Comparison of ENCODE assay signal across 28 cellular contexts in the genomic region with DNA sequence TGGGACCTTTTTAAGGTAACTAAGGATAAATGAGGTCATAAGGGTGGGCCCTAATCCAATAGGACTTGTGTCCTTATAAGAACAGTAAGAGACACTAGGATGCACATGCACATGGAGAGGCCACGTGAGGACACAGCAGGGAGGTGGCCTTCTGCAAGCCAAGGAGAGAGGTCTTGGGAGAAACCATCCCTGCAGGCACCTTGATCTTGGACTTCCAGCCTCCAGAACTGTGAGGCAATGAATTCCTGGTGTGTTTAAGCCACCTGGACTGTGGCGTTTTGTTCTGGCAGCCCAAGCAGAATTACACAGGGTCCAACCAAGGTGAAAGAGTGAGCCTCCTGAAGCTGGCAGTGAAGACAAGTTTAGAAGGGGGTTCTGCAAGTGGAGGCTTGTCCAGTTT.
"Had no signal": no experiment of that assay in that cellular context is flagged by ENCODE, and none has a peak within 500 bp of the region (broad histone marks: within the 10 kb centered on the region; RNA-seq: fewer than 3 reads in every experiment).

No MANE protein-coding gene starts in this region.

- H3K4me3 Mint-ChIP-seq: dendritic cell treated with granulocyte-macrophage colony-stimulating factor and Interleukin-4, amounts not matched to agents 40 ng/mL and 50 ng/mL, for 4 days; effector memory CD8-positive, alpha-beta T cell; endodermal cell had no signal

- H3K27me3 ChIP-seq: colonic mucosa, dorsolateral prefrontal cortex, esophagus muscularis mucosa, foreskin keratinocyte, gastrocnemius medialis, heart left ventricle had no signal

- FAIRE-seq: colon, endometrium, endothelial cell of umbilical vein, frontal cortex had no signal

- H3K27ac ChIP-seq: colonic mucosa, coronary artery, dorsolateral prefrontal cortex, epithelial cell of prostate, esophagus muscularis mucosa, esophagus squamous epithelium, foreskin keratinocyte, gastrocnemius medialis, gastroesophageal sphincter, heart left ventricle, heart right ventricle had no signal

- DNase-seq: colonic mucosa; cortex of kidney; dermis blood vessel endothelial cell; dorsolateral prefrontal cortex; effector CD4-positive, alpha-beta T cell; effector CD8-positive, alpha-beta T cell; effector memory CD4-positive, alpha-beta T cell; effector memory CD8-positive, alpha-beta T cell; endodermal cell; erythroblast; esophagus squamous epithelium; foreskin fibroblast; foreskin keratinocyte; foreskin melanocyte; gastrocnemius medialis; glutamatergic neuron; heart left ventricle; heart right ventricle had no signal

- H3K27ac Mint-ChIP-seq: dendritic cell treated with granulocyte-macrophage colony-stimulating factor and Interleukin-4, amounts not matched to agents 40 ng/mL and 50 ng/mL, for 4 days; effector memory CD8-positive, alpha-beta T cell; endodermal cell had no signal

- H3K4me3 ChIP-seq: colonic mucosa, coronary artery, dorsolateral prefrontal cortex, esophagus muscularis mucosa, esophagus squamous epithelium, gastrocnemius medialis, gastroesophageal sphincter, heart left ventricle, heart right ventricle had no signal

- ATAC-seq: effector memory CD8-positive, alpha-beta T cell; esophagus mucosa; foreskin keratinocyte; gastrocnemius medialis; gastroesophageal sphincter; heart left ventricle; heart right ventricle had no signal

- H3K36me3 ChIP-seq: colonic mucosa, esophagus muscularis mucosa, esophagus squamous epithelium, gastrocnemius medialis, gastroesophageal sphincter, heart left ventricle had no signal

- H3K9me3 ChIP-seq: colonic mucosa, gastrocnemius medialis had no signal

- H3K4me1 ChIP-seq: colonic mucosa, esophagus muscularis mucosa, esophagus squamous epithelium, gastrocnemius medialis, gastroesophageal sphincter, heart right ventricle had no signal

- H3K4me1 Mint-ChIP-seq: endodermal cell had no signal

- H3K27me3 Mint-ChIP-seq: dendritic cell treated with granulocyte-macrophage colony-stimulating factor and Interleukin-4, amounts not matched to agents 40 ng/mL and 50 ng/mL, for 4 days had no signal
